ENCODE assay signal across 8 cellular contexts in the genomic region with DNA sequence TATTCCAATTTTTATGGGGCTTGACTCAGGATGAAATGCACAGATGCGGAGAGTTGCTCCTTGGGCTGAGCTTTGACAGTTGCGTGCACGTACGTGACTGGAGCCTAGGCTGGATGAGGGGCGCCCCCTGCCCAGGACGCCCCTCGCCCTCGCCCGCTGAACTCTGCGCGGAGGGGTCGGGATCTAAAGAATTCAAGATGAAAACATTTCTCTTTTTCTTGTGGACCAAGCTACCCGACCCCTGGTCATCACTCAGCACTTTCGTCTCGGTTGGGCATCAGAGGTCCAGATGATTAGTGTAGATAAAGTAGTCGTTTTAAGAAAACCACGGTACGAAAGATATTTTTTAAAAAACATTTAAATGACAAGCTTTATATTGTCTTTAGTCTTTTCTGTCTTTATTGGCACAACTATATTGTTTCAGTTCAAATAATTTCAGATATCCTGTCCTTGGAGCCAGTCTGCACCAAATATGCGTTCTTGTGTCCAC. TPM values are rescaled to one million over a fixed set of nuclear protein-coding genes. Genes with fewer than 3 reads are reported as not detected.
DNase-seq lines count a peak whose midpoint lies in the region; ATAC-seq, FAIRE-seq and TF ChIP-seq lines count a peak whose summit lies in the region.

No MANE protein-coding gene starts in this region.

- H3K4me3 ChIP-seq in adrenal gland (peak overlapping the region in 3 of 4 donors; percentile 45 to 96 (median 55)), keratinocyte (ENCODE audit: control insufficient read depth in 2 of 3, extremely low read depth in 1 of 3, insufficient read depth in 2 of 3, low read depth in 1 of 3, low read length in 3 of 3) (peak overlapping the region; percentile 56 to 95 (median 88)), testis (peak overlapping the region; percentile 77 to 89)

- H3K27me3 ChIP-seq in adrenal gland, result no peaks in the 10 kb centered on the region
- H3K27me3 ChIP-seq in keratinocyte (ENCODE audit: control insufficient read depth, extremely low read depth, insufficient read depth, low read length), result no peaks in the 10 kb centered on the region
- no peaks in the 10 kb centered on the region for H3K27me3 ChIP-seq in testis

- ATAC-seq in GM18511 (IDR thresholded peaks at IDR 0.05; ENCODE audit: unreplicated experiment) (peak; percentile 16), HG03097 (IDR thresholded peaks at IDR 0.05; ENCODE audit: low FRiP score, unreplicated experiment) (peak; percentile 5)
- ATAC-seq in activated CD4-positive, CD25-positive, alpha-beta regulatory T cell treated with anti-CD3 and anti-CD28 coated beads, Interleukin-2, amount 50 U/mL, for 24 hours, result no peak

- H3K36me3 ChIP-seq in adrenal gland (replicated peaks in 1 of 2) (no peaks in the 10 kb centered on the region), keratinocyte (ENCODE audit: control insufficient read depth in 2 of 2, extremely low read depth in 1 of 2, insufficient read depth in 2 of 2, low read length in 2 of 2) (no peaks in the 10 kb centered on the region), testis (ENCODE audit: low read depth, missing control alignments) (no peaks in the 10 kb centered on the region)

- DNase-seq in adrenal gland (no peak), keratinocyte (ENCODE audit: low read depth, low spot score) (no peak), testis (peak; percentile 18), NCI-H1048 (lab: John Stamatoyannopoulos, UW) (no peak), GM10266 (ENCODE audit: extremely low spot score) (no peak)

- 7 to 14% (median 10%) methylated on average over 19 of the region's 19 CpGs for WGBS in adrenal gland, 4 donors
- WGBS in testis, 2 donors, result 4 to 10% methylated on average over 19 of the region's 19 CpGs

- H3K4me2 ChIP-seq in keratinocyte (ENCODE audit: control insufficient read depth, extremely low read depth, insufficient read depth, low read depth, low read length), result peak overlapping the region; percentile 96

- no peaks in the 10 kb centered on the region for H3K9me1 ChIP-seq in keratinocyte (ENCODE audit: control insufficient read depth, extremely low read depth, insufficient read depth, low read length)

- H4K20me1 ChIP-seq in keratinocyte (ENCODE audit: control insufficient read depth, extremely low read depth, insufficient read depth, low read length), result no peaks in the 10 kb centered on the region

- TF ChIP-seq POLR2A in adrenal gland (IDR thresholded peaks at IDR 0.05) (no peak), testis (IDR thresholded peaks at IDR 0.05) (no peak)

- H2AFZ ChIP-seq in keratinocyte (ENCODE audit: control insufficient read depth, low read length), result peak overlapping the region; percentile 87

- H3K27ac ChIP-seq in adrenal gland (peak overlapping the region in 3 of 5 donors; percentile 72 to 86 (median 73)), keratinocyte (ENCODE audit: control insufficient read depth, insufficient read depth, low read length) (peak overlapping the region; percentile 65), testis (peak overlapping the region; percentile 23 to 79)

- peaks cover 21% of the 10 kb centered on the region for H3K79me2 ChIP-seq in keratinocyte (ENCODE audit: control insufficient read depth, insufficient read depth, low read length)

- H3K9me3 ChIP-seq in adrenal gland (replicated peaks in 1 of 3) (no peaks in the 10 kb centered on the region), keratinocyte (ENCODE audit: control insufficient read depth, low read depth, low read length) (no peaks in the 10 kb centered on the region), testis (no peaks in the 10 kb centered on the region)

- H3K4me1 ChIP-seq in adrenal gland (replicated peaks in 1 of 2) (peaks cover 0 to 6% of the 10 kb centered on the region in 2 donors), keratinocyte (ENCODE audit: control insufficient read depth, extremely low read depth, insufficient read depth, low read length) (peaks cover 8% of the 10 kb centered on the region), testis (peaks cover 5% of the 10 kb centered on the region)

- TF ChIP-seq CTCF in adrenal gland (IDR thresholded peaks at IDR 0.05) (no peak), keratinocyte (optimal IDR thresholded peaks at IDR 0.05 in 1 of 3, IDR thresholded peaks at IDR 0.05 in 1 of 3, conservative IDR thresholded peaks at IDR 0.05 in 1 of 3; ENCODE audit: extremely low read depth in 1 of 3, insufficient read depth in 2 of 3, low read length in 3 of 3) (peak in 1 of 3 experiments; percentile 7), testis (IDR thresholded peaks at IDR 0.05) (no peak), GM10266 (IDR thresholded peaks at IDR 0.05; ENCODE audit: control insufficient read depth, insufficient read depth, low read depth, missing control alignments) (no peak)

- intact Hi-C loops in adrenal gland (cut with DNase I) (no loop called here), testis (cut with DNase I; ENCODE audit: low total_unique reads) (no loop called here)

- dilution Hi-C loops in keratinocyte (cut with MboI; ENCODE audit: extremely low pct_ligation_motif_present, low sequenced_read_pairs), result no loop called here

- peak overlapping the region; percentile 82 for H3K9ac ChIP-seq in keratinocyte (ENCODE audit: control insufficient read depth, extremely low read depth, insufficient read depth, low read length)

- FAIRE-seq in keratinocyte (lab: Jason Lieb, UNC), result no peak

RNA-seq across cellular contexts. Expression of gene DTD1, which starts 0.7 kb away (rescaled TPM):
- total RNA-seq in adrenal gland (10 to 100 TPM; 19.0 to 37.0 (median 32.9) TPM), testis (10 to 100 TPM; 34.6 to 41.6 TPM)
- polyA plus RNA-seq in adrenal gland (10 to 100 TPM in 2 of 3 donors, 1 to 10 TPM in 1; 9.5 to 38.9 (median 13.9) TPM), keratinocyte (49.3 to 79.2 TPM (median 68.3 TPM) in 3 replicates), testis (ENCODE audit: insufficient read depth, low read depth, low replicate concordance) (39.9 TPM)
- 68.5 TPM for polyA plus RNA-seq in keratinocyte (2011; ENCODE audit: low read depth)
- 55.7 and 69.1 TPM in 2 replicates for polyA plus RNA-seq in keratinocyte (2011; cell fraction: cytosol; rRNA removed)
- 28.8 and 30.2 TPM in 2 replicates for polyA plus RNA-seq in keratinocyte (2011; cell fraction: nucleus; rRNA removed)
- polyA plus RNA-seq in keratinocyte (2012; ENCODE audit: low replicate concordance), result 53.8 and 77.5 TPM in 2 replicates
- 26.2 to 36.1 TPM (median 30.3 TPM) in 3 replicates for polyA minus RNA-seq in keratinocyte
- 28.6 TPM for polyA minus RNA-seq in keratinocyte (2011; cell fraction: cytosol; rRNA and poly(A)+ RNA removed)
- polyA minus RNA-seq in keratinocyte (2011; cell fraction: nucleus; rRNA and poly(A)+ RNA removed), result 9.1 and 11.6 TPM in 2 replicates

RNA-seq across cellular contexts. Expression of gene SMIM26, which starts 21.4 kb away (rescaled TPM):
- total RNA-seq in adrenal gland (100 to 1,000 TPM in 7 of 8 donors, 10 to 100 TPM in 1; 88.6 to 337 (median 117) TPM), testis (10 to 100 TPM; 69.6 to 98.0 TPM)
- polyA plus RNA-seq in adrenal gland (100 to 1,000 TPM; 123 to 242 (median 199) TPM), keratinocyte (76.6 to 155 TPM (median 124 TPM) in 3 replicates), testis (ENCODE audit: insufficient read depth, low read depth, low replicate concordance) (87.4 TPM)
- 37.2 TPM for polyA plus RNA-seq in keratinocyte (2011; ENCODE audit: low read depth)
- 54.7 and 59.8 TPM in 2 replicates for polyA plus RNA-seq in keratinocyte (2011; cell fraction: cytosol; rRNA removed)
- 25.9 and 51.2 TPM in 2 replicates for polyA plus RNA-seq in keratinocyte (2011; cell fraction: nucleus; rRNA removed)
- 94.4 and 117 TPM in 2 replicates for polyA plus RNA-seq in keratinocyte (2012; ENCODE audit: low replicate concordance)
- polyA minus RNA-seq in keratinocyte, result 28.0 to 115 TPM (median 35.3 TPM) in 3 replicates
- polyA minus RNA-seq in keratinocyte (2011; cell fraction: cytosol; rRNA and poly(A)+ RNA removed), result 61.2 TPM
- 13.3 and 15.0 TPM in 2 replicates for polyA minus RNA-seq in keratinocyte (2011; cell fraction: nucleus; rRNA and poly(A)+ RNA removed)

Comparison
In these comparisons a context has a peak if more than half of its experiments do, and no peak if none do; other contexts are left out.
1. ATAC-seq: peak in GM18511 (single experiment) and HG03097 (single experiment); none in activated CD4-positive, CD25-positive, alpha-beta regulatory T cell treated with anti-CD3 and anti-CD28 coated beads, Interleukin-2, amount 50 U/mL, for 24 hours (0 of 2).
2. Peak in every context shown above with its lines, with median percentiles within 50 percentile points of each other: H3K27ac ChIP-seq and H3K4me3 ChIP-seq.